ENCODE assay signal across 9 cellular contexts in genomic region chr11:119641991-119642745, GRCh38.
DNase-seq lines count a peak whose midpoint lies in the region; ATAC-seq and TF ChIP-seq lines count a peak whose summit lies in the region.
"Had no signal": no experiment of that assay in that cellular context is flagged by ENCODE, and none has a peak within 500 bp of the region (broad histone marks: within the 10 kb centered on the region; RNA-seq: fewer than 3 reads in every experiment).

No MANE protein-coding gene starts in this region.

- DNase-seq in COLO668 (lab: John Stamatoyannopoulos, UW; ENCODE audit: unreplicated experiment) (peak; percentile 26), H7 (peak; percentile 91), Peyer's patch (no peak), fibroblast of the aortic adventitia (ENCODE audit: low read depth) (no peak), upper lobe of left lung (no peak), COLO829 (ENCODE audit: low spot score) (no peak), H4 (ENCODE audit: low spot score) (no peak)

- H3K4me1 ChIP-seq in Peyer's patch (no peaks in the 10 kb centered on the region), upper lobe of left lung (no peaks in the 10 kb centered on the region)

- H3K27me3 ChIP-seq in H7 (ENCODE audit: control insufficient read depth, insufficient read depth, low read length), result no peaks in the 10 kb centered on the region; the same call in 1 of the 2 replicates
- H3K27me3 ChIP-seq in Peyer's patch, result no peaks in the 10 kb centered on the region
- no peaks in the 10 kb centered on the region for H3K27me3 ChIP-seq in upper lobe of left lung

- TF ChIP-seq EP300 in upper lobe of left lung (IDR thresholded peaks at IDR 0.05), result no peak

- H3K9me3 ChIP-seq in Peyer's patch (no peaks in the 10 kb centered on the region), upper lobe of left lung (no peaks in the 10 kb centered on the region)

- H3K36me3 ChIP-seq in H7 (replicated peaks; ENCODE audit: control insufficient read depth, insufficient read depth, low read length) (no peaks in the 10 kb centered on the region), Peyer's patch (no peaks in the 10 kb centered on the region), upper lobe of left lung (no peaks in the 10 kb centered on the region)

- no peak overlapping the region for H3K27ac ChIP-seq in Peyer's patch
- H3K27ac ChIP-seq in upper lobe of left lung, result no peak overlapping the region
- H3K27ac ChIP-seq: SK-N-MC had no signal

- H3K4me3 ChIP-seq in H7 (ENCODE audit: insufficient read depth, low read depth, low read length) (no peak overlapping the region), Peyer's patch (no peak overlapping the region), fibroblast of the aortic adventitia (ENCODE audit: low read depth, low read length) (no peak overlapping the region), upper lobe of left lung (no peak overlapping the region)
- H3K4me3 ChIP-seq: SK-N-MC had no signal

- no peak for ATAC-seq in upper lobe of left lung (ENCODE audit: low FRiP score in 2 of 2)
- no peak for ATAC-seq in GM21717 (IDR thresholded peaks at IDR 0.05; ENCODE audit: unreplicated experiment)

- WGBS in upper lobe of left lung, 2 donors, result 71 to 76% methylated on average over 9 to 11 of the region's 12 CpGs

- TF ChIP-seq CTCF in Peyer's patch (IDR thresholded peaks at IDR 0.05) (peak; percentile 2 to 58 (median 50)), fibroblast of the aortic adventitia (IDR thresholded peaks at IDR 0.05; ENCODE audit: insufficient read depth, low read length) (peak; percentile 41), upper lobe of left lung (IDR thresholded peaks at IDR 0.05) (peak; percentile 18 to 53 (median 36))

- TF ChIP-seq POLR2A in Peyer's patch (IDR thresholded peaks at IDR 0.05), result no peak
- no peak for TF ChIP-seq POLR2A in upper lobe of left lung (IDR thresholded peaks at IDR 0.05)

Comparison
In these comparisons a context has a peak if more than half of its experiments do, and no peak if none do; other contexts are left out.
1. DNase-seq: peak in COLO668 (single experiment) and H7 (single experiment); none in Peyer's patch (0 of 3), fibroblast of the aortic adventitia (single experiment), upper lobe of left lung (0 of 2), COLO829 (single experiment) and H4 (single experiment).
2. Peak in every context shown above with its lines, with median percentiles within 50 percentile points of each other: CTCF ChIP-seq.